In genomic region chr6:20044883-20045282, GRCh38 we compare ENCODE assay signal across 26 cellular contexts.
"Had no signal": no experiment of that assay in that cellular context is flagged by ENCODE, and none has a peak within 500 bp of the region (broad histone marks: within the 10 kb centered on the region; RNA-seq: fewer than 3 reads in every experiment).

No MANE protein-coding gene starts in this region.

- DNase-seq: activated CD4-positive, alpha-beta memory T cell treated with anti-CD3 and anti-CD28 coated beads, Interleukin-2, amount 10 ng/mL, durations not matched to agents 7 days and 5 days; activated CD4-positive, alpha-beta T cell treated with anti-CD3 and anti-CD28 coated beads for 1 hour; activated CD4-positive, alpha-beta T cell treated with anti-CD3 and anti-CD28 coated beads for 48 hours; activated CD4-positive, CD25-positive, alpha-beta regulatory T cell; activated CD8-positive, alpha-beta memory T cell treated with anti-CD3 and anti-CD28 coated beads for 24 hours; activated CD8-positive, alpha-beta memory T cell treated with anti-CD3 and anti-CD28 coated beads, Interleukin-2, amount 10 ng/mL, durations not matched to agents 7 days and 5 days; activated CD8-positive, alpha-beta memory T cell treated with anti-CD3 and anti-CD28 coated beads, Interleukin-2, amount 50 U/mL, for 48 hours; activated effector memory CD4-positive, alpha-beta T cell treated with Interleukin-2 at 50 U/mL for 16 hours; activated naive CD4-positive, alpha-beta T cell treated with anti-CD3 and anti-CD28 coated beads, Interleukin-2, amount 10 ng/mL, durations not matched to agents 7 days and 5 days; activated naive CD8-positive, alpha-beta T cell treated with anti-CD3 and anti-CD28 coated beads, Interleukin-2, amount 50 U/mL, for 24 hours; activated T-cell treated with anti-CD3 and anti-CD28 coated beads, Interleukin-2, amount 50 U/mL, for 48 hours; anterior cingulate cortex; NCI-H1105; NCI-H1417 treated with DMSO at 0.1 percent for 48 hours; NCI-H2029; NCI-H2171 treated with DMSO at 0.1 percent for 48 hours; NCI-H2227 treated with DMSO at 0.1 percent for 48 hours; NCI-H446; NCI-H524 treated with DMSO at 0.1 percent for 48 hours; OCI-M1; Right ventricle myocardium superior; SW 1271; T-helper 1 cell; T-helper 2 cell; T-helper 9 cell had no signal

- H3K27ac ChIP-seq: VCaP had no signal

- ATAC-seq: activated CD8-positive, alpha-beta memory T cell treated with anti-CD3 and anti-CD28 coated beads, Interleukin-2, amount 10 ng/mL, durations not matched to agents 7 days and 5 days; activated naive CD8-positive, alpha-beta T cell treated with anti-CD3 and anti-CD28 coated beads, Interleukin-2, amount 50 U/mL, for 24 hours had no signal
